ENCODE assay signal across 8 cellular contexts in the genomic region with DNA sequence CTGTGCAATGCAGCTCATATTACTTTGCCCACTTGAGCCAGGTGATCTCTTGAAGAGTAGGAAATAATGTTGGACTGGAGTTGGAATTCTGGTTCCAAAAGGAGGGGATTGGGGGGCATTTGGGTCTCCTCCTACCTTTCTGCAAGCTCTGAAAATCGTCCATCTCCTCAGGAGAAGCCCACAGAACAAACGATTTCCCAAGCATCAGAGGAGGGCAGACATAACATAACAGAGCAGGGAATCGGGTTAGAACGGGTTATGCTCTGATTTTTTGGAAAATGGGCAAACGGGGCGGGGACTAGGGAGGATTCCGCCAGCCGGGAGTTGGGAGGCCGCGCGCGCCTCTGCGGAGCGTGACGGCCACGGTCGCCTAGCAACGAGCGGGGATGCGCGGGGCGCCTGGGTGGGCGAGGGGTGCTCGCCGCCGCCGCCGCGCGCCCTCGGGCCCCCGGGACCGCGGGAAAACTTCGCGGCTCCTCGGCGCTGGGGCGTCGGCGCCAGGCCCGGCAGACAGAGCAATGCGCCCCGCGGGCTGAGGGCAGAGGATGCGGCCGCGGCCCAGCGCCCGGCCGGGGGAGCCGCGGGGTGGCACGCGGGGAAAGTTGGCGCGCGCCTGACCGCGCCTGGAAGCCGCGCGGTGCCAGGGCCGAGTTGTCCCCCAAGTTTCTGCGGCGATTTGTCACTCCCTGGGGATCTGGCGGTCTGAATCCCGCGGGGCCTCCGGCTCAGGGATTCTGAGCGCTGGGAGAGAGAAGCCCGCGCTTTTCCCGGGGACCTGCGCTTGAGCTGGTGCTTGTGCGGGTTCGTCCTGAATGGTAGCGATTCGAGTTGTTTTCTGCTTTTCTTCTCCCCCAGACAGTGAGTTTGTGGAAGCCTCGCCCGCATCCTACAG. TPM values are rescaled to one million over a fixed set of nuclear protein-coding genes. Genes with fewer than 3 reads are reported as not detected.
DNase-seq lines count a peak whose midpoint lies in the region; ATAC-seq, FAIRE-seq and TF ChIP-seq lines count a peak whose summit lies in the region.

No MANE protein-coding gene starts in this region.

- peak overlapping the region; percentile 52 for H3K4me3 Mint-ChIP-seq in activated T-cell treated with anti-CD3 and anti-CD28 coated beads, Interleukin-2, amount 50 U/mL, for 4 hours

- no peaks in the 10 kb centered on the region for H3K9me3 Mint-ChIP-seq in activated T-cell treated with anti-CD3 and anti-CD28 coated beads, Interleukin-2, amount 50 U/mL, for 4 hours

- peak overlapping the region; percentile 52 to 77 (median 56) for H3K4me3 ChIP-seq in breast epithelium
- peak overlapping the region; percentile 55 to 66 for H3K4me3 ChIP-seq in kidney (ENCODE audit: low read length in 2 of 2)

- peak; percentile 52 to 57 for ATAC-seq in activated T-cell treated with anti-CD3 and anti-CD28 coated beads, Interleukin-2, amount 50 U/mL, for 4 hours
- ATAC-seq in HG02970 (IDR thresholded peaks at IDR 0.05; ENCODE audit: low FRiP score, unreplicated experiment), result no peak
- ATAC-seq in HG02840 (IDR thresholded peaks at IDR 0.05; ENCODE audit: low FRiP score, unreplicated experiment), result no peak

- no peak for TF ChIP-seq CTCF in breast epithelium (IDR thresholded peaks at IDR 0.05)
- no peak for TF ChIP-seq CTCF in kidney (IDR thresholded peaks at IDR 0.05; ENCODE audit: borderline replicate concordance, extremely low read depth, insufficient read depth)

- no peak for FAIRE-seq in kidney (lab: Jason Lieb, UNC)

- H3K36me3 Mint-ChIP-seq in activated T-cell treated with anti-CD3 and anti-CD28 coated beads, Interleukin-2, amount 50 U/mL, for 4 hours (ENCODE audit: insufficient read depth), result no peaks in the 10 kb centered on the region

- H3K4me1 ChIP-seq in breast epithelium, result no peaks in the 10 kb centered on the region
- H3K4me1 ChIP-seq in kidney (ENCODE audit: control insufficient read depth in 1 of 2, insufficient read depth in 1 of 2, low read depth in 1 of 2, low read length in 2 of 2), result peaks cover 3 to 9% of the 10 kb centered on the region in 2 donors

- H3K36me3 ChIP-seq in breast epithelium (no peaks in the 10 kb centered on the region), kidney (ENCODE audit: control insufficient read depth in 1 of 2, insufficient read depth in 2 of 2, low read length in 2 of 2) (no peaks in the 10 kb centered on the region)

- H3K27me3 Mint-ChIP-seq in activated T-cell treated with anti-CD3 and anti-CD28 coated beads, Interleukin-2, amount 50 U/mL, for 4 hours (ENCODE audit: low read depth), result peaks cover 30% of the 10 kb centered on the region

- H3K27ac ChIP-seq in breast epithelium (peak overlapping the region; percentile 38 to 67), kidney (ENCODE audit: low read depth in 2 of 2, low read length in 2 of 2) (no peak overlapping the region)

- intact Hi-C loops in breast epithelium (cut with DNase I; ENCODE audit: low total_unique reads) (no loop called here), kidney (cut with DNase I) (no loop called here)

- H3K27me3 ChIP-seq in breast epithelium, result no peaks in the 10 kb centered on the region

- no peaks in the 10 kb centered on the region for H3K9me3 ChIP-seq in breast epithelium
- H3K9me3 ChIP-seq in kidney (ENCODE audit: control insufficient read depth in 1 of 2, low read length in 2 of 2), result no peaks in the 10 kb centered on the region

- H3K4me1 Mint-ChIP-seq in activated T-cell treated with anti-CD3 and anti-CD28 coated beads, Interleukin-2, amount 50 U/mL, for 4 hours (ENCODE audit: low read depth), result peaks cover 12% of the 10 kb centered on the region

- no peak for DNase-seq in activated T-cell treated with anti-CD3 and anti-CD28 coated beads, Interleukin-2, amount 50 U/mL, for 4 hours
- DNase-seq in activated T-cell treated with anti-CD3 and anti-CD28 coated beads, Interleukin-2, amount 50 U/mL, for 1 hour, result no peak
- DNase-seq in NCI-H345 (lab: John Stamatoyannopoulos, UW), result peak; percentile 82
- peak in 1 of 2 donors; percentile 34 for DNase-seq in breast epithelium (ENCODE audit: low spot score in 2 of 2)
- DNase-seq in kidney, result peak; percentile 87
- DNase-seq in stimulated activated CD8-positive, alpha-beta memory T cell treated with anti-CD3 and anti-CD28 coated beads, Interleukin-4, amount 100 ng/mL, for 48 hours, result peak; percentile 24

- no peak for TF ChIP-seq POLR2A in breast epithelium (IDR thresholded peaks at IDR 0.05)

- H3K9ac ChIP-seq in kidney (ENCODE audit: low read length in 2 of 2), result peak overlapping the region; percentile 20 to 56

RNA-seq across cellular contexts. Expression of a gene that starts 27.8 kb away (rescaled TPM):
- under 1 TPM; 0.25 to 0.73 (median 0.69) TPM for total RNA-seq in activated T-cell treated with anti-CD3 and anti-CD28 coated beads, Interleukin-2, amount 50 U/mL, for 4 hours
- 10 to 100 TPM; 35.5 to 41.4 (median 39.0) TPM for total RNA-seq in breast epithelium
- total RNA-seq in kidney, result 52.3 TPM
- polyA plus RNA-seq in kidney (ENCODE audit: insufficient read depth, low read depth, low replicate concordance), result 6.1 TPM

Comparison
In these comparisons a context has a peak if more than half of its experiments do, and no peak if none do; other contexts are left out.
1. ATAC-seq: peak in activated T-cell treated with anti-CD3 and anti-CD28 coated beads, Interleukin-2, amount 50 U/mL, for 4 hours (2 of 2); none in HG02970 (single experiment) and HG02840 (single experiment).
2. DNase-seq: peak in NCI-H345 (single experiment), kidney (single experiment) and stimulated activated CD8-positive, alpha-beta memory T cell treated with anti-CD3 and anti-CD28 coated beads, Interleukin-4, amount 100 ng/mL, for 48 hours (single experiment); none in activated T-cell treated with anti-CD3 and anti-CD28 coated beads, Interleukin-2, amount 50 U/mL, for 4 hours (single experiment) and activated T-cell treated with anti-CD3 and anti-CD28 coated beads, Interleukin-2, amount 50 U/mL, for 1 hour (single experiment).
3. H3K27ac ChIP-seq: peak in breast epithelium (2 of 2); none in kidney (0 of 2).
4. RNA of a gene that starts 27.8 kb away (total RNA-seq): 52.3 TPM in kidney (single experiment) and 35.5 to 41.4 TPM in breast epithelium; 0.25 to 0.73 TPM in activated T-cell treated with anti-CD3 and anti-CD28 coated beads, Interleukin-2, amount 50 U/mL, for 4 hours; every median in the first group is over 10 times any median in the second.